Comparison of ENCODE assay signal across 17 cellular contexts in the genomic region with DNA sequence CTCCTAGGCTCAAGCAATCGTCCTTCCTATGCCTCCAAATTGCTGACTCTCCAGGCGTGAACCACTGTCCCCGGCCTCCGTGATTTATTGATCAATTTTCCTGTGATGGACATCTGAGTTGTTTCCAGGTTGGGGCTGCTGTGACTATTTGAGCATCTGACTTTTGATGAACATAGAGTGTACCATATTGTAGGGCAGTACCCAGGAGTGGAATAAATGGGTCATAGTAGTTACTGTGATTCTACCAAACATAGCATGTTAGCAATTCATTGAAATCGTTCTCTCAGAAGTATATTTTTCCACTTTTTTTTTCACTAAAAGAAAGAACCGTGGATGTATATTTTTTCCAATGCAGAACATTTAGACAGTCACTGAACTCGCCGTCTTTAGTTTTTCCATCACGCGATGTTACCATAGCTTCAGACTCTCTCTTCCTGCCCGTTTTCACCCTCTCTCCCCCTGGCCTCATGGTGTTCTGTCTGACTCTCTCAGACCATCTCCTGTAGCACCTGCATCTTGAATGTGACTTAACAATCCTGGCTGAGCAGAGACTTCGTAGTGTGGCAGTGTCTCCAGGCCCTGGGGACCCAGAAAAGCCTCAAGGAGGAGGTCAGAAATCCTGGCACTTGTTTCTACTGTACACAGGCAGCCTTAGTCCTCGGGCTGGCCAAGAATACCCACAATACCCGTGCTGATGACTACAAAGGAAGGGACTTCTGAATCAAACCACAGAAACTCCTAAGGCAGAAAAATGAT. TPM values are rescaled to one million over a fixed set of nuclear protein-coding genes. Genes with fewer than 3 reads are reported as not detected.
A peak's percentile ranks its signal among the peaks of the same experiment; 100 is the strongest.
DNase-seq lines count a peak whose midpoint lies in the region; ATAC-seq, FAIRE-seq and TF ChIP-seq lines count a peak whose summit lies in the region.
"Had no signal": no experiment of that assay in that cellular context is flagged by ENCODE, and none has a peak within 500 bp of the region (broad histone marks: within the 10 kb centered on the region; RNA-seq: fewer than 3 reads in every experiment).

No MANE protein-coding gene starts in this region.

- FAIRE-seq in A549 (lab: Jason Lieb, UNC) (peak; percentile 86), HepG2 (lab: Jason Lieb, UNC) (no peak)

- no peaks in the 10 kb centered on the region for H3K9me3 Mint-ChIP-seq in HFFc6
- no peaks in the 10 kb centered on the region for H3K9me3 Mint-ChIP-seq in activated CD4-positive, alpha-beta memory T cell treated with anti-CD3 and anti-CD28 coated beads for 36 hours

- no peaks in the 10 kb centered on the region for H4K20me1 ChIP-seq in HepG2 (ENCODE audit: insufficient read depth, low read length)

- no peaks in the 10 kb centered on the region for H3K36me3 Mint-ChIP-seq in HFFc6 (ENCODE audit: low read depth)
- H3K36me3 Mint-ChIP-seq in activated CD4-positive, alpha-beta memory T cell treated with anti-CD3 and anti-CD28 coated beads for 36 hours = no peaks in the 10 kb centered on the region

- POLR2A ChIA-PET in A549 (lab: Yijun Ruan, JAX) = no interaction called here
- POLR2A ChIA-PET in activated CD4-positive, alpha-beta memory T cell treated with anti-CD3 and anti-CD28 coated beads for 36 hours (lab: Charles Lee) = interaction anchor here (0.7 to 1.6 kb wide), 3 partner anchors 24 to 422 kb away, joined by 3 to 4 read pairs (median 3); a partner anchor contains a TSS
- POLR2A ChIA-PET in HepG2 (lab: Yijun Ruan, JAX) = no interaction called here

- H3K4me3 Mint-ChIP-seq in HFFc6 = no peak overlapping the region
- H3K4me3 Mint-ChIP-seq in activated CD4-positive, alpha-beta memory T cell treated with anti-CD3 and anti-CD28 coated beads for 36 hours = peak overlapping the region; percentile 51

- CTCF ChIA-PET in A549 (lab: Yijun Ruan, JAX) (interaction anchor here (1.2 to 11.1 kb wide), 3 partner anchors 26 to 48 kb away, joined by 3 to 116 read pairs (median 3); a partner anchor contains a TSS), HepG2 (lab: Yijun Ruan, JAX; ENCODE audit: low intra/inter-chr PET ratio, low total read pairs) (no interaction called here)
- CTCF ChIA-PET in activated CD4-positive, alpha-beta memory T cell treated with anti-CD3 and anti-CD28 coated beads for 36 hours (lab: Charles Lee) = interaction anchor here (1.5 to 4.0 kb wide), 2 partner anchors 26 kb away, joined by 8 to 11 read pairs; a partner anchor contains a TSS

- no peaks in the 10 kb centered on the region; the same call in 1 of the 2 replicates for H3K4me1 Mint-ChIP-seq in HFFc6 (ENCODE audit: low read depth)
- peaks cover 44% of the 10 kb centered on the region for H3K4me1 Mint-ChIP-seq in activated CD4-positive, alpha-beta memory T cell treated with anti-CD3 and anti-CD28 coated beads for 36 hours (ENCODE audit: low read depth)

- WGBS in A549 (ENCODE audit: missing lambda C conversion rate) = 47% methylated on average over 14 of the region's 14 CpGs
- WGBS in HepG2 (ENCODE audit: low lambda C conversion rate) = 23% methylated on average over 14 of the region's 14 CpGs

- H3K79me2 ChIP-seq in HepG2 (ENCODE audit: insufficient read depth, low read length) = no peaks in the 10 kb centered on the region

- peaks cover 0 to 6% of the 10 kb centered on the region in 2 experiments; a peak in 1 of 5 replicates for H3K27me3 ChIP-seq in HepG2 (ENCODE audit: control insufficient read depth in 1 of 2, insufficient read depth in 2 of 2, low read length in 2 of 2)
- H3K27me3 ChIP-seq: testis had no signal

- in situ Hi-C loops in HepG2 (cut with HindIII; ENCODE audit: extremely low pct_ligation_motif_present, low pct_unique_long_range_greater_than_20kb) = no loop called here

- H3K4me2 ChIP-seq in A549 = no peak overlapping the region
- H3K4me2 ChIP-seq in HepG2 (ENCODE audit: low read depth, low read length) = no peak overlapping the region
- H3K4me2 ChIP-seq: PC-9 had no signal

- peaks cover 14% of the 10 kb centered on the region for H3K27me3 Mint-ChIP-seq in HFFc6 (ENCODE audit: insufficient read depth)
- H3K27me3 Mint-ChIP-seq in activated CD4-positive, alpha-beta memory T cell treated with anti-CD3 and anti-CD28 coated beads for 36 hours = peaks cover 5% of the 10 kb centered on the region

- TF ChIP-seq POLR2A in A549 (IDR thresholded peaks at IDR 0.05; ENCODE audit: low read length) (no peak), HepG2 (IDR thresholded peaks at IDR 0.05; ENCODE audit: insufficient read depth in 1 of 2, low read depth in 2 of 2, low read length in 2 of 2) (no peak)

- intact Hi-C loops in activated CD4-positive, alpha-beta memory T cell treated with anti-CD3 and anti-CD28 coated beads for 36 hours (cut with micrococcal nuclease) = loop anchor here (2.0 to 5.0 kb wide), 5 partner anchors 42 to 548 kb away; a partner anchor contains a TSS
- intact Hi-C loops in HepG2 (cut with micrococcal nuclease; ENCODE audit: unreplicated experiment) = no loop called here

- TF ChIP-seq RAD21 in A549 (conservative IDR thresholded peaks at IDR 0.05 in 1 of 2, IDR thresholded peaks at IDR 0.05 in 1 of 2) = no peak
- no peak for TF ChIP-seq RAD21 in HepG2 (CRISPR knock-in tag; IDR thresholded peaks at IDR 0.05)

- peaks cover 6% of the 10 kb centered on the region; the same call in 2 of the 3 replicates for H3K4me1 ChIP-seq in A549
- no peaks in the 10 kb centered on the region for H3K4me1 ChIP-seq in HepG2 (ENCODE audit: insufficient read depth, low read length)
- H3K4me1 ChIP-seq: HAP-1, testis had no signal

- no peak overlapping the region for H3K27ac Mint-ChIP-seq in HFFc6
- peak overlapping the region; percentile 95 for H3K27ac Mint-ChIP-seq in activated CD4-positive, alpha-beta memory T cell treated with anti-CD3 and anti-CD28 coated beads for 36 hours

- ATAC-seq in A549 (peak in 1 of 2 experiments; percentile 6; a peak in 1 of 6 replicates), HepG2 (no peak)

- H3K4me3 ChIP-seq in A549 (no peak overlapping the region), HepG2 (replicated peaks in 1 of 3; ENCODE audit: insufficient read depth in 1 of 3, low read depth in 2 of 3, low read length in 3 of 3) (no peak overlapping the region)
- H3K4me3 ChIP-seq: HAP-1, PC-9, testis had no signal

- no peaks in the 10 kb centered on the region for H3K9me3 ChIP-seq in A549
- H3K9me3 ChIP-seq in HepG2 (ENCODE audit: low read length) = no peaks in the 10 kb centered on the region
- H3K9me3 ChIP-seq: HAP-1, testis had no signal

- BruUV-seq in HepG2 (replicated peaks; lab: Mats Ljungman, UMichigan) = no TSS peak

- TF ChIP-seq CTCF in A549 (IDR thresholded peaks at IDR 0.05) (no peak), HFFc6 (IDR thresholded peaks at IDR 0.05) (no peak), HepG2 (CRISPR knock-in tag; IDR thresholded peaks at IDR 0.05) (no peak)

- no peak overlapping the region for H3K9ac ChIP-seq in HepG2 (ENCODE audit: insufficient read depth, low read depth, low read length)

- H3K36me3 ChIP-seq in HepG2 (replicated peaks in 1 of 2; ENCODE audit: control insufficient read depth in 1 of 2, insufficient read depth in 2 of 2, low read length in 2 of 2) = no peaks in the 10 kb centered on the region
- H3K36me3 ChIP-seq: HAP-1 had no signal

- TF ChIP-seq EP300 in A549 (IDR thresholded peaks at IDR 0.05) (no peak), HepG2 (IDR thresholded peaks at IDR 0.05; ENCODE audit: low read depth in 2 of 2, low read length in 2 of 2) (no peak), HepG2 (CRISPR knock-in tag; IDR thresholded peaks at IDR 0.05; ENCODE audit: borderline replicate concordance) (no peak)

- no peak overlapping the region for H3K27ac ChIP-seq in A549
- no peak overlapping the region for H3K27ac ChIP-seq in HepG2 (ENCODE audit: extremely low read length, insufficient read depth, low read length)
- H3K27ac ChIP-seq: PC-9, testis had no signal

- DNase-seq in A549 (ENCODE audit: low read depth in 1 of 2, low spot score in 1 of 2) (no peak), HFFc6 (peak; percentile 39), myocyte (ENCODE audit: low read depth) (peak; percentile 81), HepG2 (ENCODE audit: low spot score) (no peak), midbrain (lab: John Stamatoyannopoulos, UW) (no peak), kidney glomerular epithelial cell (lab: John Stamatoyannopoulos, UW) (no peak), activated gamma-delta T cell treated with Interleukin-2 at 50 U/mL for 16 hours (no peak)
- DNase-seq in activated CD4-positive, alpha-beta memory T cell treated with anti-CD3 and anti-CD28 coated beads for 36 hours = peak; percentile 71
- DNase-seq: amygdala, mesenchymal stem cell, NCI-H1436, NCI-H524, nucleus accumbens, PC-9, testis had no signal

- no peak overlapping the region for H2AFZ ChIP-seq in HepG2 (ENCODE audit: low read length)
- H2AFZ ChIP-seq: PC-9 had no signal

RNA-seq across cellular contexts. Expression of a gene that starts 3.2 kb away (rescaled TPM):
- polyA plus RNA-seq in A549 (2011; rRNA removed) = 0.13 and 0.22 TPM in 2 replicates
- polyA plus RNA-seq in A549 (2012; cell fraction: cytosol; rRNA removed) = 0.13 and 0.18 TPM in 2 replicates
- 0.04 and 0.10 TPM in 2 replicates for polyA plus RNA-seq in A549 (2012; cell fraction: nucleus; rRNA removed)
- polyA plus RNA-seq in A549 (2017; fragmentation: RNase III; extraction: RNeasy Plus Mini Kit Qiagen cat#74134 plus additional on column Dnase treatment) = 0.09 to 0.30 TPM (median 0.18 TPM) in 3 replicates
- 0.12 TPM in 1 of 2 replicates, not detected in the other for polyA minus RNA-seq in A549 (2011; rRNA and poly(A)+ RNA removed)
- not detected for total RNA-seq in HFFc6 (2021; fragmentation: NEBNext Ultra II Directional; extraction: Animal tissue kit (Norgen Biotek cat#: 25700))
- 1 to 10 TPM; 7.4 to 8.3 TPM for total RNA-seq in activated CD4-positive, alpha-beta memory T cell treated with anti-CD3 and anti-CD28 coated beads for 36 hours
- 0.16 and 0.19 TPM in 2 replicates for total RNA-seq in myocyte
- 0.20 TPM for polyA plus RNA-seq in myocyte (2012)
- not detected in 2 replicates for total RNA-seq in HepG2 (2016; rRNA removed; fragmentation: Illumina TruSeq; extraction: Trizol)
- not detected in 2 replicates for total RNA-seq in HepG2 (2016; cell fraction: cytosol; rRNA removed; fragmentation: Illumina TruSeq; extraction: Trizol; ENCODE audit: low read depth)
- not detected in 2 replicates for total RNA-seq in HepG2 (2016; cell fraction: insoluble cytoplasmic fraction; rRNA removed; fragmentation: Illumina TruSeq; extraction: Trizol)
- not detected in 2 replicates for total RNA-seq in HepG2 (2016; cell fraction: membrane; rRNA removed; fragmentation: Illumina TruSeq; extraction: Trizol)
- total RNA-seq in HepG2 (2016; cell fraction: nucleus; rRNA removed; fragmentation: Illumina TruSeq; extraction: Trizol) = not detected in 2 replicates
- polyA plus RNA-seq in HepG2 (2011; rRNA removed) = not detected in 2 replicates
- not detected in 2 replicates for polyA plus RNA-seq in HepG2 (2011; cell fraction: cytosol; rRNA removed)
- polyA plus RNA-seq in HepG2 (2011; cell fraction: nucleus; rRNA removed) = not detected in 2 replicates
- polyA plus RNA-seq in HepG2 (2012) = 0.08 and 0.17 TPM in 2 replicates
- polyA plus RNA-seq in HepG2 (2016; cell fraction: cytosol; fragmentation: Illumina TruSeq; extraction: Trizol; ENCODE audit: low read depth) = not detected in 2 replicates
- polyA plus RNA-seq in HepG2 (2016; cell fraction: insoluble cytoplasmic fraction; fragmentation: Illumina TruSeq; extraction: Trizol; ENCODE audit: low read depth) = not detected in 2 replicates
- not detected in 2 replicates for polyA plus RNA-seq in HepG2 (2016; cell fraction: membrane; fragmentation: Illumina TruSeq; extraction: Trizol; ENCODE audit: low read depth)
- polyA plus RNA-seq in HepG2 (2016; cell fraction: nucleus; fragmentation: Illumina TruSeq; extraction: Trizol; ENCODE audit: insufficient read depth, low read depth) = not detected in 2 replicates
- polyA minus RNA-seq in HepG2 (2011; rRNA and poly(A)+ RNA removed; ENCODE audit: low replicate concordance) = not detected in 2 replicates
- not detected in 2 replicates for polyA minus RNA-seq in HepG2 (2011; cell fraction: cytosol; rRNA and poly(A)+ RNA removed)
- not detected in 2 replicates for polyA minus RNA-seq in HepG2 (2011; cell fraction: nucleus; rRNA and poly(A)+ RNA removed)
- total RNA-seq: glomerular endothelial cell, PC-9 had no signal

RNA-seq across cellular contexts. Expression of a gene that starts 4.3 kb away (rescaled TPM):
- polyA plus RNA-seq in A549 (2011; rRNA removed) (0.87 and 1.4 TPM in 2 replicates), A549 (2017; fragmentation: RNase III; extraction: RNeasy Plus Mini Kit Qiagen cat#74134 plus additional on column Dnase treatment) (3.1 to 4.5 TPM (median 3.7 TPM) in 3 replicates), HepG2 (2011; rRNA removed) (0.03 and 0.14 TPM in 2 replicates)
- 1.2 and 1.7 TPM in 2 replicates for polyA plus RNA-seq in A549 (2012; cell fraction: cytosol; rRNA removed)
- 0.38 and 1.1 TPM in 2 replicates for polyA plus RNA-seq in A549 (2012; cell fraction: nucleus; rRNA removed)
- polyA minus RNA-seq in A549 (2011; rRNA and poly(A)+ RNA removed) = 1.2 and 1.5 TPM in 2 replicates
- total RNA-seq in HFFc6 (2021; fragmentation: NEBNext Ultra II Directional; extraction: Animal tissue kit (Norgen Biotek cat#: 25700)) = not detected
- 1 to 10 TPM; 2.4 to 2.5 TPM for total RNA-seq in activated CD4-positive, alpha-beta memory T cell treated with anti-CD3 and anti-CD28 coated beads for 36 hours
- total RNA-seq in myocyte (166 and 168 TPM in 2 replicates), HepG2 (2016; rRNA removed; fragmentation: Illumina TruSeq; extraction: Trizol) (not detected in 2 replicates)
- 99.1 TPM for polyA plus RNA-seq in myocyte (2012)
- total RNA-seq in HepG2 (2016; cell fraction: cytosol; rRNA removed; fragmentation: Illumina TruSeq; extraction: Trizol; ENCODE audit: low read depth) = not detected in 2 replicates
- total RNA-seq in HepG2 (2016; cell fraction: insoluble cytoplasmic fraction; rRNA removed; fragmentation: Illumina TruSeq; extraction: Trizol) = not detected in 2 replicates
- not detected in 2 replicates for total RNA-seq in HepG2 (2016; cell fraction: membrane; rRNA removed; fragmentation: Illumina TruSeq; extraction: Trizol)
- not detected in 2 replicates for total RNA-seq in HepG2 (2016; cell fraction: nucleus; rRNA removed; fragmentation: Illumina TruSeq; extraction: Trizol)
- polyA plus RNA-seq in HepG2 (2011; cell fraction: cytosol; rRNA removed) = 0.03 TPM in 1 of 2 replicates, not detected in the other
- 0.69 and 0.71 TPM in 2 replicates for polyA plus RNA-seq in HepG2 (2011; cell fraction: nucleus; rRNA removed)
- 0.05 and 0.35 TPM in 2 replicates for polyA plus RNA-seq in HepG2 (2012)
- polyA plus RNA-seq in HepG2 (2016; cell fraction: cytosol; fragmentation: Illumina TruSeq; extraction: Trizol; ENCODE audit: low read depth) = not detected in 2 replicates
- polyA plus RNA-seq in HepG2 (2016; cell fraction: insoluble cytoplasmic fraction; fragmentation: Illumina TruSeq; extraction: Trizol; ENCODE audit: low read depth) = not detected in 2 replicates
- polyA plus RNA-seq in HepG2 (2016; cell fraction: membrane; fragmentation: Illumina TruSeq; extraction: Trizol; ENCODE audit: low read depth) = not detected in 2 replicates
- 0.05 TPM in 1 of 2 replicates, not detected in the other for polyA plus RNA-seq in HepG2 (2016; cell fraction: nucleus; fragmentation: Illumina TruSeq; extraction: Trizol; ENCODE audit: insufficient read depth, low read depth)
- polyA minus RNA-seq in HepG2 (2011; rRNA and poly(A)+ RNA removed; ENCODE audit: low replicate concordance) = 0.05 and 0.40 TPM in 2 replicates
- polyA minus RNA-seq in HepG2 (2011; cell fraction: cytosol; rRNA and poly(A)+ RNA removed) = not detected in 2 replicates
- 0.13 TPM in 1 of 2 replicates, not detected in the other for polyA minus RNA-seq in HepG2 (2011; cell fraction: nucleus; rRNA and poly(A)+ RNA removed)

RNA-seq across cellular contexts. Expression of a gene that starts 26.3 kb away (rescaled TPM):
- polyA plus RNA-seq in A549 (2011; rRNA removed) (12.8 and 13.8 TPM in 2 replicates), A549 (2017; fragmentation: RNase III; extraction: RNeasy Plus Mini Kit Qiagen cat#74134 plus additional on column Dnase treatment) (19.5 to 20.4 TPM (median 20.1 TPM) in 3 replicates), HepG2 (2011; rRNA removed) (11.0 and 11.5 TPM in 2 replicates)
- polyA plus RNA-seq in A549 (2012; cell fraction: cytosol; rRNA removed) = 36.5 and 42.2 TPM in 2 replicates
- polyA plus RNA-seq in A549 (2012; cell fraction: nucleus; rRNA removed) = 70.9 and 89.2 TPM in 2 replicates
- 7.9 and 13.8 TPM in 2 replicates for polyA minus RNA-seq in A549 (2011; rRNA and poly(A)+ RNA removed)
- 10 to 100 TPM; 12.5 to 16.9 (median 15.6) TPM for total RNA-seq in HFFc6 (2021; fragmentation: NEBNext Ultra II Directional; extraction: Animal tissue kit (Norgen Biotek cat#: 25700))
- total RNA-seq in activated CD4-positive, alpha-beta memory T cell treated with anti-CD3 and anti-CD28 coated beads for 36 hours = 10 to 100 TPM; 29.8 to 31.9 TPM
- total RNA-seq in myocyte (11.7 and 11.8 TPM in 2 replicates), HepG2 (2016; rRNA removed; fragmentation: Illumina TruSeq; extraction: Trizol) (7.4 and 10.0 TPM in 2 replicates)
- 20.3 TPM for polyA plus RNA-seq in myocyte (2012)
- 6.0 TPM in 2 replicates for total RNA-seq in HepG2 (2016; cell fraction: cytosol; rRNA removed; fragmentation: Illumina TruSeq; extraction: Trizol; ENCODE audit: low read depth)
- total RNA-seq in HepG2 (2016; cell fraction: insoluble cytoplasmic fraction; rRNA removed; fragmentation: Illumina TruSeq; extraction: Trizol) = 6.7 and 10.1 TPM in 2 replicates
- total RNA-seq in HepG2 (2016; cell fraction: membrane; rRNA removed; fragmentation: Illumina TruSeq; extraction: Trizol) = 6.6 and 6.9 TPM in 2 replicates
- total RNA-seq in HepG2 (2016; cell fraction: nucleus; rRNA removed; fragmentation: Illumina TruSeq; extraction: Trizol) = 7.8 and 8.6 TPM in 2 replicates
- 5.8 and 10.9 TPM in 2 replicates for polyA plus RNA-seq in HepG2 (2011; cell fraction: cytosol; rRNA removed)
- 28.8 and 32.0 TPM in 2 replicates for polyA plus RNA-seq in HepG2 (2011; cell fraction: nucleus; rRNA removed)
- 5.4 and 7.0 TPM in 2 replicates for polyA plus RNA-seq in HepG2 (2012)
- 5.1 and 5.9 TPM in 2 replicates for polyA plus RNA-seq in HepG2 (2016; cell fraction: cytosol; fragmentation: Illumina TruSeq; extraction: Trizol; ENCODE audit: low read depth)
- polyA plus RNA-seq in HepG2 (2016; cell fraction: insoluble cytoplasmic fraction; fragmentation: Illumina TruSeq; extraction: Trizol; ENCODE audit: low read depth) = 7.4 and 8.0 TPM in 2 replicates
- 5.4 and 6.1 TPM in 2 replicates for polyA plus RNA-seq in HepG2 (2016; cell fraction: membrane; fragmentation: Illumina TruSeq; extraction: Trizol; ENCODE audit: low read depth)
- polyA plus RNA-seq in HepG2 (2016; cell fraction: nucleus; fragmentation: Illumina TruSeq; extraction: Trizol; ENCODE audit: insufficient read depth, low read depth) = 18.2 and 20.4 TPM in 2 replicates
- 5.8 and 6.2 TPM in 2 replicates for polyA minus RNA-seq in HepG2 (2011; rRNA and poly(A)+ RNA removed; ENCODE audit: low replicate concordance)
- 4.2 and 5.5 TPM in 2 replicates for polyA minus RNA-seq in HepG2 (2011; cell fraction: cytosol; rRNA and poly(A)+ RNA removed)
- polyA minus RNA-seq in HepG2 (2011; cell fraction: nucleus; rRNA and poly(A)+ RNA removed) = 3.7 and 4.5 TPM in 2 replicates

RNA-seq across cellular contexts. Expression of a gene that starts 40.7 kb away (rescaled TPM):
- polyA plus RNA-seq in A549 (2011; rRNA removed) (3.0 and 3.5 TPM in 2 replicates), A549 (2017; fragmentation: RNase III; extraction: RNeasy Plus Mini Kit Qiagen cat#74134 plus additional on column Dnase treatment) (2.6 to 3.6 TPM (median 2.8 TPM) in 3 replicates), HepG2 (2011; rRNA removed) (0.17 and 0.54 TPM in 2 replicates)
- 2.3 and 2.6 TPM in 2 replicates for polyA plus RNA-seq in A549 (2012; cell fraction: cytosol; rRNA removed)
- polyA plus RNA-seq in A549 (2012; cell fraction: nucleus; rRNA removed) = 11.1 and 12.9 TPM in 2 replicates
- 4.0 and 8.1 TPM in 2 replicates for polyA minus RNA-seq in A549 (2011; rRNA and poly(A)+ RNA removed)
- 10 to 100 TPM; 11.7 to 15.3 (median 13.1) TPM for total RNA-seq in HFFc6 (2021; fragmentation: NEBNext Ultra II Directional; extraction: Animal tissue kit (Norgen Biotek cat#: 25700))
- 1 to 10 TPM; 5.5 to 6.0 TPM for total RNA-seq in activated CD4-positive, alpha-beta memory T cell treated with anti-CD3 and anti-CD28 coated beads for 36 hours
- total RNA-seq in myocyte (0.83 and 1.5 TPM in 2 replicates), HepG2 (2016; rRNA removed; fragmentation: Illumina TruSeq; extraction: Trizol) (0.06 and 0.15 TPM in 2 replicates)
- 4.8 TPM for polyA plus RNA-seq in myocyte (2012)
- 0.09 TPM in 1 of 2 replicates, not detected in the other for total RNA-seq in HepG2 (2016; cell fraction: cytosol; rRNA removed; fragmentation: Illumina TruSeq; extraction: Trizol; ENCODE audit: low read depth)
- 0.19 TPM in 1 of 2 replicates, not detected in the other for total RNA-seq in HepG2 (2016; cell fraction: insoluble cytoplasmic fraction; rRNA removed; fragmentation: Illumina TruSeq; extraction: Trizol)
- total RNA-seq in HepG2 (2016; cell fraction: membrane; rRNA removed; fragmentation: Illumina TruSeq; extraction: Trizol) = 0.15 and 0.28 TPM in 2 replicates
- not detected in 2 replicates for total RNA-seq in HepG2 (2016; cell fraction: nucleus; rRNA removed; fragmentation: Illumina TruSeq; extraction: Trizol)
- 0.04 and 0.08 TPM in 2 replicates for polyA plus RNA-seq in HepG2 (2011; cell fraction: cytosol; rRNA removed)
- polyA plus RNA-seq in HepG2 (2011; cell fraction: nucleus; rRNA removed) = 2.7 TPM in 2 replicates
- polyA plus RNA-seq in HepG2 (2012) = 0.03 and 0.43 TPM in 2 replicates
- polyA plus RNA-seq in HepG2 (2016; cell fraction: cytosol; fragmentation: Illumina TruSeq; extraction: Trizol; ENCODE audit: low read depth) = 0.02 TPM in 2 replicates
- 0.10 and 0.17 TPM in 2 replicates for polyA plus RNA-seq in HepG2 (2016; cell fraction: insoluble cytoplasmic fraction; fragmentation: Illumina TruSeq; extraction: Trizol; ENCODE audit: low read depth)
- polyA plus RNA-seq in HepG2 (2016; cell fraction: membrane; fragmentation: Illumina TruSeq; extraction: Trizol; ENCODE audit: low read depth) = 0.13 TPM in 2 replicates
- 0.59 and 2.3 TPM in 2 replicates for polyA plus RNA-seq in HepG2 (2016; cell fraction: nucleus; fragmentation: Illumina TruSeq; extraction: Trizol; ENCODE audit: insufficient read depth, low read depth)
- polyA minus RNA-seq in HepG2 (2011; rRNA and poly(A)+ RNA removed; ENCODE audit: low replicate concordance) = 0.44 and 2.6 TPM in 2 replicates
- polyA minus RNA-seq in HepG2 (2011; cell fraction: cytosol; rRNA and poly(A)+ RNA removed) = not detected in 2 replicates
- polyA minus RNA-seq in HepG2 (2011; cell fraction: nucleus; rRNA and poly(A)+ RNA removed) = 1.5 and 1.7 TPM in 2 replicates

RNA-seq across cellular contexts. Expression of a gene that starts 41.4 kb away (rescaled TPM):
- polyA plus RNA-seq in A549 (2011; rRNA removed) = not detected in 2 replicates
- polyA plus RNA-seq in A549 (2012; cell fraction: cytosol; rRNA removed) = 0.08 and 0.22 TPM in 2 replicates
- 0.11 and 0.23 TPM in 2 replicates for polyA plus RNA-seq in A549 (2012; cell fraction: nucleus; rRNA removed)
- polyA plus RNA-seq in A549 (2017; fragmentation: RNase III; extraction: RNeasy Plus Mini Kit Qiagen cat#74134 plus additional on column Dnase treatment) = 0.33 to 0.66 TPM (median 0.46 TPM) in 3 replicates
- not detected in 2 replicates for polyA minus RNA-seq in A549 (2011; rRNA and poly(A)+ RNA removed)
- 1 to 10 TPM; 1.7 to 3.2 (median 2.2) TPM for total RNA-seq in HFFc6 (2021; fragmentation: NEBNext Ultra II Directional; extraction: Animal tissue kit (Norgen Biotek cat#: 25700))
- 1 to 10 TPM in 1 of 2 experiments, under 1 TPM in 1; 0.41 to 1.2 TPM for total RNA-seq in activated CD4-positive, alpha-beta memory T cell treated with anti-CD3 and anti-CD28 coated beads for 36 hours
- 0.36 and 0.59 TPM in 2 replicates for total RNA-seq in myocyte
- polyA plus RNA-seq in myocyte (2012) = 1.6 TPM
- not detected in 2 replicates for total RNA-seq in HepG2 (2016; rRNA removed; fragmentation: Illumina TruSeq; extraction: Trizol)
- not detected in 2 replicates for total RNA-seq in HepG2 (2016; cell fraction: cytosol; rRNA removed; fragmentation: Illumina TruSeq; extraction: Trizol; ENCODE audit: low read depth)
- not detected in 2 replicates for total RNA-seq in HepG2 (2016; cell fraction: insoluble cytoplasmic fraction; rRNA removed; fragmentation: Illumina TruSeq; extraction: Trizol)
- not detected in 2 replicates for total RNA-seq in HepG2 (2016; cell fraction: membrane; rRNA removed; fragmentation: Illumina TruSeq; extraction: Trizol)
- not detected in 2 replicates for total RNA-seq in HepG2 (2016; cell fraction: nucleus; rRNA removed; fragmentation: Illumina TruSeq; extraction: Trizol)
- 0.07 TPM in 1 of 2 replicates, not detected in the other for polyA plus RNA-seq in HepG2 (2011; rRNA removed)
- polyA plus RNA-seq in HepG2 (2011; cell fraction: cytosol; rRNA removed) = not detected in 2 replicates
- polyA plus RNA-seq in HepG2 (2011; cell fraction: nucleus; rRNA removed) = 0.06 and 0.14 TPM in 2 replicates
- polyA plus RNA-seq in HepG2 (2012) = 0.08 and 0.28 TPM in 2 replicates
- polyA plus RNA-seq in HepG2 (2016; cell fraction: cytosol; fragmentation: Illumina TruSeq; extraction: Trizol; ENCODE audit: low read depth) = not detected in 2 replicates
- not detected in 2 replicates for polyA plus RNA-seq in HepG2 (2016; cell fraction: insoluble cytoplasmic fraction; fragmentation: Illumina TruSeq; extraction: Trizol; ENCODE audit: low read depth)
- not detected in 2 replicates for polyA plus RNA-seq in HepG2 (2016; cell fraction: membrane; fragmentation: Illumina TruSeq; extraction: Trizol; ENCODE audit: low read depth)
- polyA plus RNA-seq in HepG2 (2016; cell fraction: nucleus; fragmentation: Illumina TruSeq; extraction: Trizol; ENCODE audit: insufficient read depth, low read depth) = not detected in 2 replicates
- polyA minus RNA-seq in HepG2 (2011; rRNA and poly(A)+ RNA removed; ENCODE audit: low replicate concordance) = not detected in 2 replicates
- not detected in 2 replicates for polyA minus RNA-seq in HepG2 (2011; cell fraction: cytosol; rRNA and poly(A)+ RNA removed)
- not detected in 2 replicates for polyA minus RNA-seq in HepG2 (2011; cell fraction: nucleus; rRNA and poly(A)+ RNA removed)

Comparison
In these comparisons a context has a peak if more than half of its experiments do, and no peak if none do; other contexts are left out.
1. DNase-seq: peak in HFFc6 (single experiment), activated CD4-positive, alpha-beta memory T cell treated with anti-CD3 and anti-CD28 coated beads for 36 hours (single experiment) and myocyte (single experiment); none in A549 (0 of 2), HepG2 (single experiment), midbrain (single experiment), kidney glomerular epithelial cell (single experiment) and activated gamma-delta T cell treated with Interleukin-2 at 50 U/mL for 16 hours (single experiment).
2. RNA of a gene that starts 4.3 kb away (total RNA-seq): 166 to 168 TPM in myocyte; 2.4 to 2.5 TPM in activated CD4-positive, alpha-beta memory T cell treated with anti-CD3 and anti-CD28 coated beads for 36 hours, not detected in HFFc6 and not detected in HepG2; every median in the first group is over 10 times any median in the second.